Comparison of ENCODE assay signal across 20 cellular contexts in genomic region chr1:26132825-26133167, GRCh38. TPM values are rescaled to one million over a fixed set of nuclear protein-coding genes. Genes with fewer than 3 reads are reported as not detected.
A peak's percentile ranks its signal among the peaks of the same experiment; 100 is the strongest.
DNase-seq lines count a peak whose midpoint lies in the region; ATAC-seq and TF ChIP-seq lines count a peak whose summit lies in the region.
"Had no signal": no experiment of that assay in that cellular context is flagged by ENCODE, and none has a peak within 500 bp of the region (broad histone marks: within the 10 kb centered on the region; RNA-seq: fewer than 3 reads in every experiment).

No MANE protein-coding gene starts in this region.

- H4K20me1 ChIP-seq in DND-41 (ENCODE audit: insufficient read depth, low read length): no peaks in the 10 kb centered on the region
- H4K20me1 ChIP-seq in DOHH2 (ENCODE audit: control insufficient read depth, insufficient read depth, low read depth, low read length): no peaks in the 10 kb centered on the region

- H3K27me3 ChIP-seq in DND-41 (ENCODE audit: insufficient read depth, low read length, poor library complexity) (no peaks in the 10 kb centered on the region), DOHH2 (ENCODE audit: control insufficient read depth, low read length) (no peaks in the 10 kb centered on the region), vagina (no peaks in the 10 kb centered on the region)

- TF ChIP-seq POLR2A in vagina (IDR thresholded peaks at IDR 0.05): no peak

- H3F3A ChIP-seq in DOHH2 (ENCODE audit: control insufficient read depth, insufficient read depth): no peaks in the 10 kb centered on the region

- intact Hi-C loops in vagina (cut with DNase I): no loop called here

- no peaks in the 10 kb centered on the region for H3K9me2 ChIP-seq in DOHH2 (replicated peaks; ENCODE audit: control insufficient read depth, low read length)

- H3K4me2 ChIP-seq in DND-41 (ENCODE audit: insufficient read depth, low read length) (no peak overlapping the region), DOHH2 (ENCODE audit: low read length) (0 out of 2 replicates have a peak overlapping the region, but pooled peaks have one; percentile 7)
- H3K4me2 ChIP-seq: GM23338 had no signal

- no peak overlapping the region for H2AFZ ChIP-seq in DND-41 (ENCODE audit: low read depth, low read length)
- H2AFZ ChIP-seq: GM23338 had no signal

- no peak overlapping the region for H3K9ac ChIP-seq in DND-41 (ENCODE audit: low read depth, low read length)

- ATAC-seq in DND-41 (ENCODE audit: insufficient read depth, low read depth) (no peak), left lobe of liver (no peak)
- ATAC-seq: GM12878 had no signal

- peaks cover 3% of the 10 kb centered on the region for H3K4me1 ChIP-seq in DND-41 (ENCODE audit: insufficient read depth, low read length)
- peaks cover 6% of the 10 kb centered on the region for H3K4me1 ChIP-seq in DOHH2 (ENCODE audit: control insufficient read depth, low read length)
- H3K4me1 ChIP-seq in vagina: peaks cover 8% of the 10 kb centered on the region

- H3K79me2 ChIP-seq in DND-41 (ENCODE audit: insufficient read depth, low read length): no peaks in the 10 kb centered on the region
- H3K79me2 ChIP-seq in DOHH2 (ENCODE audit: control insufficient read depth, low read length): no peaks in the 10 kb centered on the region

- H3K27ac ChIP-seq in DND-41 (ENCODE audit: low read length): no peak overlapping the region
- no peak overlapping the region for H3K27ac ChIP-seq in DOHH2 (ENCODE audit: low read depth, low read length)
- H3K27ac ChIP-seq in vagina: no peak overlapping the region

- peaks cover 8% of the 10 kb centered on the region for H3K9me3 ChIP-seq in DND-41 (ENCODE audit: insufficient read depth, low read length, severe bottlenecking)
- no peaks in the 10 kb centered on the region for H3K9me3 ChIP-seq in DOHH2 (ENCODE audit: control insufficient read depth, insufficient read depth, low read length)
- H3K9me3 ChIP-seq in vagina: no peaks in the 10 kb centered on the region

- no peak overlapping the region for H3K4me3 ChIP-seq in DND-41 (ENCODE audit: low read depth in 1 of 2, low read length in 2 of 2)
- H3K4me3 ChIP-seq in DOHH2 (ENCODE audit: low read length): no peak overlapping the region
- H3K4me3 ChIP-seq in vagina: no peak overlapping the region
- H3K4me3 ChIP-seq: GM12878, GM23338 had no signal

- TF ChIP-seq CTCF in DND-41 (IDR thresholded peaks at IDR 0.05; ENCODE audit: borderline replicate concordance, extremely low read depth, low read length, poor library complexity, severe bottlenecking): no peak
- TF ChIP-seq CTCF in DOHH2 (IDR thresholded peaks at IDR 0.05; ENCODE audit: low read depth, low read length, poor library complexity, severe bottlenecking): no peak
- no peak for TF ChIP-seq CTCF in vagina (IDR thresholded peaks at IDR 0.05)

- H3K36me3 ChIP-seq in DND-41 (ENCODE audit: insufficient read depth, low read length) (no peaks in the 10 kb centered on the region), DOHH2 (ENCODE audit: control insufficient read depth, low read length) (no peaks in the 10 kb centered on the region), vagina (no peaks in the 10 kb centered on the region)

- DNase-seq in DND-41 (peak; percentile 0), left lobe of liver (ENCODE audit: low spot score) (peak; percentile 21), ureter (ENCODE audit: low spot score) (peak; percentile 20), vagina (ENCODE audit: extremely low spot score in 2 of 2) (no peak), NCI-H226 (no peak)
- DNase-seq: C1 segment of cervical spinal cord; Calu3; CD4-positive, alpha-beta memory T cell; COR-L47; DMS79 treated with DMSO at 0.1 percent for 48 hours; EL; GDM1; HFFc6 had no signal

RNA-seq across cellular contexts. Expression of gene PDIK1L, which starts 21.2 kb away (rescaled TPM):
- total RNA-seq in left lobe of liver (6.3 TPM), ureter (21.8 TPM), vagina (5.6 TPM)

RNA-seq across cellular contexts. Expression of gene FAM110D, which starts 26.1 kb away (rescaled TPM):
- 0.28 TPM for total RNA-seq in left lobe of liver
- 7.9 TPM for total RNA-seq in ureter
- total RNA-seq in vagina: 4.2 TPM
- total RNA-seq: Calu3; CD4-positive, alpha-beta memory T cell; HFFc6 had no signal

RNA-seq across cellular contexts. Expression of gene C1orf232, which starts 36.0 kb away (rescaled TPM):
- total RNA-seq in left lobe of liver: not detected
- total RNA-seq in ureter: not detected
- total RNA-seq in vagina: not detected
- total RNA-seq: A172; A673; Calu3; CD4-positive, alpha-beta memory T cell; GM12878; GM23338; H4; H9; HFFc6 had no signal

RNA-seq across cellular contexts. Expression of gene ZNF593, which starts 36.9 kb away (rescaled TPM):
- total RNA-seq in left lobe of liver (23.7 TPM), ureter (43.2 TPM), vagina (18.7 TPM)

RNA-seq across cellular contexts. Expression of gene ZNF593OS, which starts 38.8 kb away (rescaled TPM):
- total RNA-seq in left lobe of liver (not detected), ureter (not detected), vagina (not detected)
- total RNA-seq: A172; A673; Calu3; CD4-positive, alpha-beta memory T cell; GM23338; H4; H9; HFFc6 had no signal

Comparison
In these comparisons a context has a peak if more than half of its experiments do, and no peak if none do; other contexts are left out.
1. DNase-seq: peak in DND-41 (single experiment), left lobe of liver (single experiment) and ureter (single experiment); none in vagina (0 of 2) and NCI-H226 (single experiment).